22 cellular contexts compared by ENCODE assay signal in genomic region chr11:8676458-8676857, GRCh38. TPM values are rescaled to one million over a fixed set of nuclear protein-coding genes. Genes with fewer than 3 reads are reported as not detected.
DNase-seq lines count a peak whose midpoint lies in the region; ATAC-seq, FAIRE-seq and TF ChIP-seq lines count a peak whose summit lies in the region.
"Had no signal": no experiment of that assay in that cellular context is flagged by ENCODE, and none has a peak within 500 bp of the region (broad histone marks: within the 10 kb centered on the region; RNA-seq: fewer than 3 reads in every experiment).

No MANE protein-coding gene starts in this region.

- CTCF ChIA-PET in HepG2 (lab: Yijun Ruan, JAX; ENCODE audit: low intra/inter-chr PET ratio, low total read pairs), result no interaction called here
- CTCF ChIA-PET in H1 (lab: Charles Lee; ENCODE audit: partially characterized antibody), result no interaction called here

- H2BK15ac ChIP-seq in H1 (ENCODE audit: low read length), result no peak overlapping the region

- no TSS peak for BruUV-seq in HepG2 (replicated peaks; lab: Mats Ljungman, UMichigan)

- H3K4me3 Mint-ChIP-seq in neural crest cell, result peak overlapping the region; percentile 11
- H3K4me3 Mint-ChIP-seq: B cell; CD4-positive, CD25-positive, alpha-beta regulatory T cell; CD8-positive, alpha-beta T cell had no signal

- H3K79me2 ChIP-seq in HepG2 (ENCODE audit: insufficient read depth, low read length) (peaks cover 2% of the 10 kb centered on the region), H1 (ENCODE audit: control insufficient read depth in 1 of 2, insufficient read depth in 2 of 2, low read length in 2 of 2) (peaks cover 0 to 2% of the 10 kb centered on the region in 2 experiments; a peak in 2 of 4 replicates)

- H3K27me3 ChIP-seq in HepG2 (ENCODE audit: control insufficient read depth in 1 of 2, insufficient read depth in 2 of 2, low read length in 2 of 2), result no peaks in the 10 kb centered on the region
- no peaks in the 10 kb centered on the region for H3K27me3 ChIP-seq in right lobe of liver
- no peaks in the 10 kb centered on the region for H3K27me3 ChIP-seq in H1 (replicated peaks in 1 of 4; ENCODE audit: control insufficient read depth in 3 of 4, extremely low read depth in 1 of 4, insufficient read depth in 3 of 4, low read length in 3 of 4)
- H3K27me3 ChIP-seq: BLaER1 had no signal

- H2AK5ac ChIP-seq in H1 (ENCODE audit: low read depth, low read length), result no peak overlapping the region

- H3K4me3 ChIP-seq in HepG2 (replicated peaks in 1 of 3; ENCODE audit: insufficient read depth in 1 of 3, low read depth in 2 of 3, low read length in 3 of 3) (no peak overlapping the region), right lobe of liver (no peak overlapping the region), H1 (ENCODE audit: extremely low read depth in 1 of 4, insufficient read depth in 2 of 4, low read depth in 3 of 4, low read length in 4 of 4) (peak overlapping the region in 1 of 4 experiments; percentile 1; a peak in 1 of 8 replicates)
- H3K4me3 ChIP-seq: BLaER1, GM23248 had no signal

- POLR2A ChIA-PET in HepG2 (lab: Yijun Ruan, JAX) (no interaction called here), H1 (lab: Charles Lee; ENCODE audit: partially characterized antibody) (interaction anchor here (0.8 to 3.7 kb wide), 2 partner anchors 10 to 12 kb away, joined by 3 to 30 read pairs; no protein-coding TSS in a partner anchor)

- H2BK120ac ChIP-seq in H1 (replicated peaks; ENCODE audit: low read depth, low read length), result no peak overlapping the region

- H4K20me1 ChIP-seq in HepG2 (ENCODE audit: insufficient read depth, low read length) (no peaks in the 10 kb centered on the region), H1 (replicated peaks in 1 of 2; ENCODE audit: control insufficient read depth in 1 of 2, insufficient read depth in 2 of 2, low read length in 2 of 2) (no peaks in the 10 kb centered on the region)
- H4K20me1 ChIP-seq: BLaER1 had no signal

- H3K9me3 ChIP-seq in HepG2 (ENCODE audit: low read length) (no peaks in the 10 kb centered on the region), right lobe of liver (no peaks in the 10 kb centered on the region), H1 (ENCODE audit: insufficient read depth in 2 of 2, low read depth in 1 of 2, low read length in 1 of 2) (no peaks in the 10 kb centered on the region)
- H3K9me3 ChIP-seq: BLaER1, Caco-2 had no signal

- no peak for TF ChIP-seq POLR2A in HepG2 (IDR thresholded peaks at IDR 0.05; ENCODE audit: insufficient read depth in 1 of 2, low read depth in 2 of 2, low read length in 2 of 2)
- TF ChIP-seq POLR2A in right lobe of liver (IDR thresholded peaks at IDR 0.05), result no peak
- no peak for TF ChIP-seq POLR2A in H1 (IDR thresholded peaks at IDR 0.05; ENCODE audit: control extremely low read depth in 1 of 2, low read depth in 2 of 2, low read length in 2 of 2)

- H3K9me3 Mint-ChIP-seq in neural crest cell, result peaks cover 6% of the 10 kb centered on the region
- H3K9me3 Mint-ChIP-seq: CD8-positive, alpha-beta T cell had no signal

- H2AFZ ChIP-seq in HepG2 (ENCODE audit: low read length) (no peak overlapping the region), H1 (ENCODE audit: low read length) (0 out of 2 replicates have a peak overlapping the region, but pooled peaks have one; percentile 6)
- H2AFZ ChIP-seq: GM23248 had no signal

- no peak overlapping the region for H3K4me2 ChIP-seq in HepG2 (ENCODE audit: low read depth, low read length)
- H3K4me2 ChIP-seq in H1 (ENCODE audit: insufficient read depth in 1 of 2, low read depth in 2 of 2, low read length in 2 of 2), result peak overlapping the region; percentile 13 to 33; a peak in 2 of 4 replicates
- H3K4me2 ChIP-seq: BLaER1 had no signal

- no peak overlapping the region for H3K56ac ChIP-seq in H1 (replicated peaks; ENCODE audit: insufficient read length, low read depth, low read length)

- intact Hi-C loops in HepG2 (cut with micrococcal nuclease; ENCODE audit: unreplicated experiment) (no loop called here), right lobe of liver (cut with DNase I) (no loop called here), Right ventricle myocardium inferior (cut with DNase I) (no loop called here)

- no peak overlapping the region for H2BK12ac ChIP-seq in H1 (ENCODE audit: low read depth, low read length)

- H3K36me3 Mint-ChIP-seq in neural crest cell (ENCODE audit: low read depth), result peaks cover 10% of the 10 kb centered on the region

- ATAC-seq in HepG2 (no peak), right lobe of liver (no peak), GM21576 (IDR thresholded peaks at IDR 0.05; ENCODE audit: unreplicated experiment) (no peak), Right ventricle myocardium inferior (no peak)
- ATAC-seq: CD8-positive, alpha-beta T cell; HCT116 had no signal

- no peak for DNase-seq in HepG2 (ENCODE audit: low spot score)
- DNase-seq in right lobe of liver, result no peak
- DNase-seq in H1 (ENCODE audit: low read depth in 1 of 2, low spot score in 2 of 2), result no peak
- no peak for DNase-seq in neural crest cell (ENCODE audit: low read depth, low spot score)
- no peak for DNase-seq in midbrain (lab: John Stamatoyannopoulos, UW)
- no peak for DNase-seq in Right ventricle myocardium inferior (ENCODE audit: missing footprints)
- DNase-seq: Caco-2; CD4-positive, CD25-positive, alpha-beta regulatory T cell; CD8-positive, alpha-beta T cell; DMS153; DND-41; GM23248 had no signal

- H3K18ac ChIP-seq in H1 (ENCODE audit: extremely low read depth, low read length), result no peak overlapping the region

- TF ChIP-seq EP300 in HepG2 (IDR thresholded peaks at IDR 0.05; ENCODE audit: low read depth in 2 of 2, low read length in 2 of 2) (no peak), HepG2 (CRISPR knock-in tag; IDR thresholded peaks at IDR 0.05; ENCODE audit: borderline replicate concordance) (no peak), H1 (IDR thresholded peaks at IDR 0.05; ENCODE audit: borderline replicate concordance in 1 of 2, low read depth in 2 of 2, low read length in 2 of 2) (no peak)

- WGBS in HepG2 (ENCODE audit: low lambda C conversion rate), result 89% methylated on average over 1 of the region's 1 CpG
- 100% methylated on average over 1 of the region's 1 CpG for WGBS in right lobe of liver (ENCODE audit: insufficient coverage, low coverage, low lambda C conversion rate, missing lambda C conversion rate)
- WGBS in H1 (ENCODE audit: extremely low coverage in 1 of 2, insufficient coverage in 1 of 2, insufficient read length in 1 of 2, insufficient replicate concordance in 2 of 2, low coverage in 1 of 2, low lambda C conversion rate in 2 of 2, missing lambda C conversion rate in 1 of 2), 2 experiments, result 72% methylated on average over 1 of the region's 1 CpG; no CpG with 5 or more reads in 1 of the 2 experiments

- no peak overlapping the region for H4K91ac ChIP-seq in H1 (replicated peaks; ENCODE audit: insufficient read length, low read length)

- TF ChIP-seq CTCF in HepG2 (CRISPR knock-in tag; IDR thresholded peaks at IDR 0.05), result no peak
- no peak for TF ChIP-seq CTCF in right lobe of liver (IDR thresholded peaks at IDR 0.05)
- no peak for TF ChIP-seq CTCF in H1 (IDR thresholded peaks at IDR 0.05; ENCODE audit: control extremely low read depth in 1 of 3, insufficient read depth in 1 of 3, low read depth in 1 of 3, low read length in 3 of 3)
- TF ChIP-seq CTCF in neural crest cell (conservative IDR thresholded peaks at IDR 0.05), result no peak

- H3K14ac ChIP-seq in H1 (ENCODE audit: insufficient read length), result no peak overlapping the region

- FAIRE-seq in HepG2 (lab: Jason Lieb, UNC) (no peak), H1 (lab: Jason Lieb, UNC) (no peak)
- FAIRE-seq: A204.1, G401.6, GM12892, H54 had no signal

- H4K5ac ChIP-seq in H1 (ENCODE audit: insufficient read length, low read depth, low read length), result no peak overlapping the region

- H3K27ac Mint-ChIP-seq in neural crest cell (ENCODE audit: unreplicated experiment), result no peak overlapping the region
- H3K27ac Mint-ChIP-seq: B cell; CD4-positive, CD25-positive, alpha-beta regulatory T cell; CD8-positive, alpha-beta T cell had no signal

- H3K79me1 ChIP-seq in H1 (ENCODE audit: low read depth, low read length), result no peaks in the 10 kb centered on the region

- H3K23ac ChIP-seq in H1 (ENCODE audit: insufficient read length), result no peak overlapping the region

- H3K4me1 ChIP-seq in HepG2 (ENCODE audit: insufficient read depth, low read length) (peaks cover 34% of the 10 kb centered on the region), right lobe of liver (peaks cover 0 to 1% (median 0%) of the 10 kb centered on the region in 4 donors), H1 (replicated peaks in 1 of 4; ENCODE audit: control insufficient read depth in 3 of 4, insufficient read depth in 4 of 4, low read length in 3 of 4) (peaks cover 8 to 14% (median 10%) of the 10 kb centered on the region in 4 experiments; a peak in 6 of 7 replicates)

- no peak overlapping the region for H2BK20ac ChIP-seq in H1 (ENCODE audit: low read length)

- H3K23me2 ChIP-seq in H1 (ENCODE audit: low read depth, low read length), result no peaks in the 10 kb centered on the region

- H3K27me3 Mint-ChIP-seq in neural crest cell (ENCODE audit: low read depth), result no peaks in the 10 kb centered on the region
- H3K27me3 Mint-ChIP-seq: B cell; CD4-positive, CD25-positive, alpha-beta regulatory T cell had no signal

- H3K36me3 ChIP-seq in HepG2 (replicated peaks in 1 of 2; ENCODE audit: control insufficient read depth in 1 of 2, insufficient read depth in 2 of 2, low read length in 2 of 2) (peaks cover 7 to 8% of the 10 kb centered on the region in 2 experiments; a peak in 4 of 5 replicates), right lobe of liver (peaks cover 0 to 13% (median 1%) of the 10 kb centered on the region in 4 donors), H1 (ENCODE audit: control insufficient read depth in 2 of 4, insufficient read depth in 4 of 4, low read length in 3 of 4) (no peaks in the 10 kb centered on the region; a peak in 1 of 8 replicates)

- H3K9ac ChIP-seq in HepG2 (ENCODE audit: insufficient read depth, low read depth, low read length) (no peak overlapping the region), H1 (replicated peaks in 1 of 4; ENCODE audit: extremely low read depth in 1 of 4, low read depth in 3 of 4, low read length in 3 of 4) (no peak overlapping the region)
- H3K9ac ChIP-seq: BLaER1, GM23248 had no signal

- no peak overlapping the region for H3K4ac ChIP-seq in H1 (replicated peaks; ENCODE audit: insufficient read length, low read depth, low read length)

- no peak for TF ChIP-seq RAD21 in HepG2 (CRISPR knock-in tag; IDR thresholded peaks at IDR 0.05)
- no peak for TF ChIP-seq RAD21 in H1 (IDR thresholded peaks at IDR 0.05 in 1 of 2, conservative IDR thresholded peaks at IDR 0.05 in 1 of 2; ENCODE audit: low read depth in 2 of 2, low read length in 2 of 2)

- H4K8ac ChIP-seq in H1 (ENCODE audit: extremely low read depth, insufficient read depth, low read length), result no peak overlapping the region

- no peak overlapping the region for H2BK5ac ChIP-seq in H1 (ENCODE audit: low read depth, low read length)

- in situ Hi-C loops in HepG2 (cut with HindIII; ENCODE audit: extremely low pct_ligation_motif_present, low pct_unique_long_range_greater_than_20kb), result loop anchor here (25.0 kb wide), 1 partner anchor 286 kb away; the partner anchor contains the start of gene TMEM9B

- peaks cover 37% of the 10 kb centered on the region for H3K4me1 Mint-ChIP-seq in neural crest cell

- H3K27ac ChIP-seq in HepG2 (ENCODE audit: extremely low read length, insufficient read depth, low read length) (no peak overlapping the region), right lobe of liver (no peak overlapping the region), H1 (ENCODE audit: low read depth, low read length) (no peak overlapping the region; the same call in 1 of the 2 replicates)
- H3K27ac ChIP-seq: 22Rv1, BLaER1, C4-2B, GM23248 had no signal

RNA-seq across cellular contexts. Expression of gene TRIM66, which starts 6.0 kb away (rescaled TPM):
- total RNA-seq in HepG2 (2016; rRNA removed; fragmentation: Illumina TruSeq; extraction: Trizol) (4.9 and 5.6 TPM in 2 replicates), right lobe of liver (10 to 100 TPM in 2 of 6 experiments, 1 to 10 TPM in 4; 4.0 to 16.4 (median 6.9) TPM), neural crest cell (6.5 and 10.2 TPM in 2 replicates), Right ventricle myocardium inferior (3.5 TPM)
- 1.4 and 2.4 TPM in 2 replicates for total RNA-seq in HepG2 (2016; cell fraction: cytosol; rRNA removed; fragmentation: Illumina TruSeq; extraction: Trizol; ENCODE audit: low read depth)
- total RNA-seq in HepG2 (2016; cell fraction: insoluble cytoplasmic fraction; rRNA removed; fragmentation: Illumina TruSeq; extraction: Trizol), result 4.9 and 5.0 TPM in 2 replicates
- 1.9 and 2.3 TPM in 2 replicates for total RNA-seq in HepG2 (2016; cell fraction: membrane; rRNA removed; fragmentation: Illumina TruSeq; extraction: Trizol)
- total RNA-seq in HepG2 (2016; cell fraction: nucleus; rRNA removed; fragmentation: Illumina TruSeq; extraction: Trizol), result 19.3 and 22.0 TPM in 2 replicates
- polyA plus RNA-seq in HepG2 (2011; rRNA removed) (6.1 and 7.6 TPM in 2 replicates), H1 (2011; rRNA removed) (3.5 and 4.4 TPM in 2 replicates)
- 1.7 and 1.8 TPM in 2 replicates for polyA plus RNA-seq in HepG2 (2011; cell fraction: cytosol; rRNA removed)
- polyA plus RNA-seq in HepG2 (2011; cell fraction: nucleus; rRNA removed), result 24.5 and 26.0 TPM in 2 replicates
- polyA plus RNA-seq in HepG2 (2012), result 5.0 and 5.3 TPM in 2 replicates
- polyA plus RNA-seq in HepG2 (2016; cell fraction: cytosol; fragmentation: Illumina TruSeq; extraction: Trizol; ENCODE audit: low read depth), result 0.43 and 0.66 TPM in 2 replicates
- polyA plus RNA-seq in HepG2 (2016; cell fraction: insoluble cytoplasmic fraction; fragmentation: Illumina TruSeq; extraction: Trizol; ENCODE audit: low read depth), result 2.1 and 3.1 TPM in 2 replicates
- 1.2 and 1.3 TPM in 2 replicates for polyA plus RNA-seq in HepG2 (2016; cell fraction: membrane; fragmentation: Illumina TruSeq; extraction: Trizol; ENCODE audit: low read depth)
- polyA plus RNA-seq in HepG2 (2016; cell fraction: nucleus; fragmentation: Illumina TruSeq; extraction: Trizol; ENCODE audit: insufficient read depth, low read depth), result 18.3 and 20.6 TPM in 2 replicates
- 6.2 and 10.3 TPM in 2 replicates for polyA minus RNA-seq in HepG2 (2011; rRNA and poly(A)+ RNA removed; ENCODE audit: low replicate concordance)
- 1.2 and 2.4 TPM in 2 replicates for polyA minus RNA-seq in HepG2 (2011; cell fraction: cytosol; rRNA and poly(A)+ RNA removed)
- 26.0 and 33.4 TPM in 2 replicates for polyA minus RNA-seq in HepG2 (2011; cell fraction: nucleus; rRNA and poly(A)+ RNA removed)
- total RNA-seq in H1 (2021; fragmentation: NEBNext Ultra II Directional; extraction: Animal tissue kit (Norgen Biotek cat#: 25700)), result 3.0 and 3.1 TPM in 2 replicates
- 4.7 TPM for polyA plus RNA-seq in H1 (2011; cell fraction: cytosol; rRNA removed)
- polyA plus RNA-seq in H1 (2011; cell fraction: nucleus; rRNA removed), result 17.7 TPM
- polyA plus RNA-seq in H1 (2012, experiment 1 of 2), result 3.2 to 4.1 TPM (median 3.7 TPM) in 4 replicates
- polyA plus RNA-seq in H1 (2012, experiment 2 of 2), result 0.46 TPM
- 2.2 TPM for polyA plus RNA-seq in H1 (2013, experiment 1 of 2)
- polyA plus RNA-seq in H1 (2013, experiment 2 of 2), result 1.5 TPM
- 7.1 and 16.9 TPM in 2 replicates for polyA minus RNA-seq in H1 (2011; rRNA and poly(A)+ RNA removed)
- 2.7 TPM for polyA minus RNA-seq in H1 (2011; cell fraction: cytosol; rRNA and poly(A)+ RNA removed)
- polyA minus RNA-seq in H1 (2011; cell fraction: nucleus; rRNA and poly(A)+ RNA removed), result 13.4 TPM

RNA-seq across cellular contexts. Expression of gene RPL27A, which starts 6.1 kb away (rescaled TPM):
- total RNA-seq in HepG2 (2016; rRNA removed; fragmentation: Illumina TruSeq; extraction: Trizol) (2,153 and 2,707 TPM in 2 replicates), right lobe of liver (100 to 1,000 TPM; 187 to 394 (median 327) TPM), neural crest cell (711 and 720 TPM in 2 replicates), Right ventricle myocardium inferior (679 TPM)
- 3,399 and 3,946 TPM in 2 replicates for total RNA-seq in HepG2 (2016; cell fraction: cytosol; rRNA removed; fragmentation: Illumina TruSeq; extraction: Trizol; ENCODE audit: low read depth)
- total RNA-seq in HepG2 (2016; cell fraction: insoluble cytoplasmic fraction; rRNA removed; fragmentation: Illumina TruSeq; extraction: Trizol), result 2,233 and 2,738 TPM in 2 replicates
- total RNA-seq in HepG2 (2016; cell fraction: membrane; rRNA removed; fragmentation: Illumina TruSeq; extraction: Trizol), result 4,869 and 5,089 TPM in 2 replicates
- total RNA-seq in HepG2 (2016; cell fraction: nucleus; rRNA removed; fragmentation: Illumina TruSeq; extraction: Trizol), result 939 and 964 TPM in 2 replicates
- polyA plus RNA-seq in HepG2 (2011; rRNA removed) (1,417 and 1,531 TPM in 2 replicates), H1 (2011; rRNA removed) (1,777 and 1,837 TPM in 2 replicates)
- polyA plus RNA-seq in HepG2 (2011; cell fraction: cytosol; rRNA removed), result 1,474 and 2,087 TPM in 2 replicates
- 305 and 370 TPM in 2 replicates for polyA plus RNA-seq in HepG2 (2011; cell fraction: nucleus; rRNA removed)
- polyA plus RNA-seq in HepG2 (2012), result 1,992 and 2,004 TPM in 2 replicates
- 4,970 and 5,082 TPM in 2 replicates for polyA plus RNA-seq in HepG2 (2016; cell fraction: cytosol; fragmentation: Illumina TruSeq; extraction: Trizol; ENCODE audit: low read depth)
- polyA plus RNA-seq in HepG2 (2016; cell fraction: insoluble cytoplasmic fraction; fragmentation: Illumina TruSeq; extraction: Trizol; ENCODE audit: low read depth), result 3,334 and 3,710 TPM in 2 replicates
- polyA plus RNA-seq in HepG2 (2016; cell fraction: membrane; fragmentation: Illumina TruSeq; extraction: Trizol; ENCODE audit: low read depth), result 5,948 and 6,204 TPM in 2 replicates
- 1,777 and 1,903 TPM in 2 replicates for polyA plus RNA-seq in HepG2 (2016; cell fraction: nucleus; fragmentation: Illumina TruSeq; extraction: Trizol; ENCODE audit: insufficient read depth, low read depth)
- polyA minus RNA-seq in HepG2 (2011; rRNA and poly(A)+ RNA removed; ENCODE audit: low replicate concordance), result 284 and 635 TPM in 2 replicates
- polyA minus RNA-seq in HepG2 (2011; cell fraction: cytosol; rRNA and poly(A)+ RNA removed), result 320 and 336 TPM in 2 replicates
- 339 and 420 TPM in 2 replicates for polyA minus RNA-seq in HepG2 (2011; cell fraction: nucleus; rRNA and poly(A)+ RNA removed)
- 1,756 and 1,761 TPM in 2 replicates for total RNA-seq in H1 (2021; fragmentation: NEBNext Ultra II Directional; extraction: Animal tissue kit (Norgen Biotek cat#: 25700))
- polyA plus RNA-seq in H1 (2011; cell fraction: cytosol; rRNA removed), result 2,449 TPM
- polyA plus RNA-seq in H1 (2011; cell fraction: nucleus; rRNA removed), result 879 TPM
- 2,701 to 2,826 TPM (median 2,726 TPM) in 4 replicates for polyA plus RNA-seq in H1 (2012, experiment 1 of 2)
- polyA plus RNA-seq in H1 (2012, experiment 2 of 2), result 37,839 TPM
- 2,237 TPM for polyA plus RNA-seq in H1 (2013, experiment 1 of 2)
- 2,283 TPM for polyA plus RNA-seq in H1 (2013, experiment 2 of 2)
- 410 and 445 TPM in 2 replicates for polyA minus RNA-seq in H1 (2011; rRNA and poly(A)+ RNA removed)
- 498 TPM for polyA minus RNA-seq in H1 (2011; cell fraction: cytosol; rRNA and poly(A)+ RNA removed)
- 541 TPM for polyA minus RNA-seq in H1 (2011; cell fraction: nucleus; rRNA and poly(A)+ RNA removed)
